Comparison of ENCODE assay signal across 19 cellular contexts in genomic region chr4:105440890-105441289, GRCh38.
"Had no signal": no experiment of that assay in that cellular context is flagged by ENCODE, and none has a peak within 500 bp of the region (broad histone marks: within the 10 kb centered on the region; RNA-seq: fewer than 3 reads in every experiment).

No MANE protein-coding gene starts in this region.

- H3K4me1 Mint-ChIP-seq: activated CD4-positive, alpha-beta T cell treated with anti-CD3 and anti-CD28 coated beads, Interleukin-2, amount 10 ng/mL, durations not matched to agents 24 days and 14 days; brain; neural crest cell had no signal

- H3K27ac ChIP-seq: coronary artery, right atrium auricular region, tibial artery had no signal

- H3K9me3 ChIP-seq: mucosa of descending colon, right atrium auricular region, tibial artery had no signal

- DNase-seq: activated CD4-positive, alpha-beta T cell treated with anti-CD3 and anti-CD28 coated beads, Interleukin-2, amount 10 ng/mL, durations not matched to agents 24 days and 14 days; activated CD8-positive, alpha-beta T cell treated with anti-CD3 and anti-CD28 coated beads for 36 hours; activated naive CD4-positive, alpha-beta T cell treated with Interleukin-2 at 50 U/mL for 16 hours; activated T-cell treated with anti-CD3 and anti-CD28 coated beads, Interleukin-2, amount 50 U/mL, for 24 hours; caudate nucleus; mucosa of descending colon; naive B cell; stimulated activated CD4-positive, alpha-beta T cell treated with anti-CD3 and anti-CD28 coated beads, Interleukin-2, amount 100 ng/mL, for 24 hours; stimulated activated naive CD8-positive, alpha-beta T cell treated with anti-CD3 and anti-CD28 coated beads, Interleukin-15, Interleukin-2, amounts not matched to agents 100 U/mL and 50 U/mL, for 24 hours; substantia nigra; T-helper 9 cell; tibial artery had no signal

- H3K4me3 ChIP-seq: coronary artery, mucosa of descending colon, right atrium auricular region, tibial artery had no signal

- H3K4me1 ChIP-seq: right atrium auricular region, tibial artery had no signal

- H3K27ac Mint-ChIP-seq: activated CD4-positive, alpha-beta T cell treated with anti-CD3 and anti-CD28 coated beads, Interleukin-2, amount 10 ng/mL, durations not matched to agents 24 days and 14 days; activated CD8-positive, alpha-beta T cell treated with anti-CD3 and anti-CD28 coated beads for 36 hours; activated T-cell treated with anti-CD3 and anti-CD28 coated beads, Interleukin-2, amount 50 U/mL, for 24 hours; activated T-helper 2 cell treated with anti-CD3 and anti-CD28 coated beads, Interferon-gamma antibody, Interleukin-2, Interleukin-4, amounts not matched to agents 10 μg/mL and 5 μg/mL and 100 μg/mL, durations not matched to agents 14 hours and 24 hours and 36 hours; brain; memory B cell; progenitor cell of endocrine pancreas had no signal

- H3K4me3 Mint-ChIP-seq: activated CD4-positive, alpha-beta T cell treated with anti-CD3 and anti-CD28 coated beads, Interleukin-2, amount 10 ng/mL, durations not matched to agents 24 days and 14 days; activated CD8-positive, alpha-beta T cell treated with anti-CD3 and anti-CD28 coated beads for 36 hours; activated T-cell treated with anti-CD3 and anti-CD28 coated beads, Interleukin-2, amount 50 U/mL, for 24 hours; brain; memory B cell; neural crest cell had no signal

- H3K27me3 ChIP-seq: right atrium auricular region, tibial artery had no signal

- H3K27me3 Mint-ChIP-seq: activated CD4-positive, alpha-beta T cell treated with anti-CD3 and anti-CD28 coated beads, Interleukin-2, amount 10 ng/mL, durations not matched to agents 24 days and 14 days; activated CD8-positive, alpha-beta T cell treated with anti-CD3 and anti-CD28 coated beads for 36 hours; activated T-cell treated with anti-CD3 and anti-CD28 coated beads, Interleukin-2, amount 50 U/mL, for 24 hours; brain; memory B cell; naive B cell; progenitor cell of endocrine pancreas had no signal

- ATAC-seq: activated CD8-positive, alpha-beta T cell treated with anti-CD3 and anti-CD28 coated beads for 36 hours; mucosa of descending colon; stimulated activated naive CD8-positive, alpha-beta T cell treated with anti-CD3 and anti-CD28 coated beads, Interleukin-15, Interleukin-2, amounts not matched to agents 100 U/mL and 50 U/mL, for 24 hours had no signal
